ENCODE assay signal across 8 cellular contexts in genomic region chr10:43138757-43139241, GRCh38. TPM values are rescaled to one million over a fixed set of nuclear protein-coding genes. Genes with fewer than 3 reads are reported as not detected.
DNase-seq lines count a peak whose midpoint lies in the region; ATAC-seq and TF ChIP-seq lines count a peak whose summit lies in the region.

No MANE protein-coding gene starts in this region.

- intact Hi-C loops in activated naive CD4-positive, alpha-beta T cell treated with anti-CD3 and anti-CD28 coated beads for 36 hours (cut with micrococcal nuclease) = loop anchor here (1.0 to 10.0 kb wide), 8 partner anchors 64 to 676 kb away; partner anchors contain the start of gene ZNF33B
- intact Hi-C loops in Right ventricle myocardium superior (cut with DNase I) = no loop called here
- intact Hi-C loops in psoas muscle (cut with DNase I) = no loop called here

- no peaks in the 10 kb centered on the region for H3K36me3 ChIP-seq in psoas muscle (ENCODE audit: insufficient read depth in 1 of 2, low read depth in 1 of 2)

- peaks cover 57% of the 10 kb centered on the region for H3K4me1 Mint-ChIP-seq in activated naive CD4-positive, alpha-beta T cell treated with anti-CD3 and anti-CD28 coated beads for 36 hours (ENCODE audit: low read depth)

- H3K4me3 Mint-ChIP-seq in activated naive CD4-positive, alpha-beta T cell treated with anti-CD3 and anti-CD28 coated beads for 36 hours = peak overlapping the region; percentile 97

- no peak for DNase-seq in AG04449 (ENCODE audit: low read depth, low spot score)
- DNase-seq in RPMI8226 = peak; percentile 57
- peak; percentile 82 for DNase-seq in activated naive CD4-positive, alpha-beta T cell treated with anti-CD3 and anti-CD28 coated beads for 36 hours
- no peak for DNase-seq in Right ventricle myocardium superior
- DNase-seq in psoas muscle = no peak
- DNase-seq in HuH-7.5 (ENCODE audit: low spot score) = no peak

- ATAC-seq in GM18873 (IDR thresholded peaks at IDR 0.05; ENCODE audit: low FRiP score, unreplicated experiment) (peak; percentile 17), HG03175 (IDR thresholded peaks at IDR 0.05; ENCODE audit: unreplicated experiment) (peak; percentile 46), Right ventricle myocardium superior (ENCODE audit: poor library complexity) (peak; percentile 13), psoas muscle (peak; percentile 14 to 52 (median 32))

- H3K27me3 Mint-ChIP-seq in activated naive CD4-positive, alpha-beta T cell treated with anti-CD3 and anti-CD28 coated beads for 36 hours (ENCODE audit: low read depth) = no peaks in the 10 kb centered on the region

- H3K27ac Mint-ChIP-seq in activated naive CD4-positive, alpha-beta T cell treated with anti-CD3 and anti-CD28 coated beads for 36 hours = peak overlapping the region; percentile 99

- H3K4me1 ChIP-seq in psoas muscle = peaks cover 15% of the 10 kb centered on the region

- no peaks in the 10 kb centered on the region for H3K9me3 ChIP-seq in psoas muscle

- peak overlapping the region; percentile 83 for H3K27ac ChIP-seq in psoas muscle

- H3K27me3 ChIP-seq in psoas muscle (ENCODE audit: insufficient read depth in 3 of 3, low read length in 2 of 3) = no peaks in the 10 kb centered on the region

- CTCF ChIA-PET in AG04449 (lab: Yijun Ruan, JAX) = interaction anchor here (0.8 to 1.7 kb wide), 5 partner anchors 18 to 386 kb away, joined by 3 to 6 read pairs (median 3); no protein-coding TSS in a partner anchor
- CTCF ChIA-PET in activated naive CD4-positive, alpha-beta T cell treated with anti-CD3 and anti-CD28 coated beads for 36 hours (lab: Charles Lee) = interaction anchor here (0.6 to 1.9 kb wide), 3 partner anchors 18 to 273 kb away, joined by 4 to 5 read pairs (median 4); no protein-coding TSS in a partner anchor

- peak overlapping the region; percentile 75 for H3K4me3 ChIP-seq in AG04449 (ENCODE audit: low read depth, low read length)
- H3K4me3 ChIP-seq in psoas muscle = peak overlapping the region; percentile 73

- H3K36me3 Mint-ChIP-seq in activated naive CD4-positive, alpha-beta T cell treated with anti-CD3 and anti-CD28 coated beads for 36 hours (ENCODE audit: low read depth) = peaks cover 11% of the 10 kb centered on the region

- no peaks in the 10 kb centered on the region for H3K9me3 Mint-ChIP-seq in activated naive CD4-positive, alpha-beta T cell treated with anti-CD3 and anti-CD28 coated beads for 36 hours

- POLR2A ChIA-PET in AG04449 (lab: Yijun Ruan, JAX) = interaction anchor here (0.6 to 1.4 kb wide), 6 partner anchors 10 to 1892 kb away, joined by 3 to 9 read pairs (median 3); partner anchors contain the start of gene BMS1

- no peak for TF ChIP-seq CTCF in AG04449 (IDR thresholded peaks at IDR 0.05; ENCODE audit: insufficient read depth, low read length, missing control alignments)
- TF ChIP-seq CTCF in psoas muscle (IDR thresholded peaks at IDR 0.05) = no peak

- WGBS in psoas muscle, 3 donors = 0 to 1% (median 0%) methylated on average over 22 of the region's 22 CpGs

RNA-seq across cellular contexts. Expression of gene CSGALNACT2, which starts 0.6 kb away (rescaled TPM):
- total RNA-seq in activated naive CD4-positive, alpha-beta T cell treated with anti-CD3 and anti-CD28 coated beads for 36 hours = 10 to 100 TPM; 25.6 to 27.1 TPM
- total RNA-seq in Right ventricle myocardium superior (6.6 TPM), psoas muscle (10 to 100 TPM; 14.1 to 23.4 (median 18.2) TPM)
- polyA plus RNA-seq in psoas muscle = 10 to 100 TPM; 10.2 to 33.1 (median 23.0) TPM

Comparison
In these comparisons a context has a peak if more than half of its experiments do, and no peak if none do; other contexts are left out.
1. DNase-seq: peak in RPMI8226 (single experiment) and activated naive CD4-positive, alpha-beta T cell treated with anti-CD3 and anti-CD28 coated beads for 36 hours (single experiment); none in AG04449 (single experiment), Right ventricle myocardium superior (single experiment), psoas muscle (0 of 2) and HuH-7.5 (single experiment).
2. Peak in every context shown above with its lines, with median percentiles within 50 percentile points of each other: ATAC-seq.